In the genomic region with DNA sequence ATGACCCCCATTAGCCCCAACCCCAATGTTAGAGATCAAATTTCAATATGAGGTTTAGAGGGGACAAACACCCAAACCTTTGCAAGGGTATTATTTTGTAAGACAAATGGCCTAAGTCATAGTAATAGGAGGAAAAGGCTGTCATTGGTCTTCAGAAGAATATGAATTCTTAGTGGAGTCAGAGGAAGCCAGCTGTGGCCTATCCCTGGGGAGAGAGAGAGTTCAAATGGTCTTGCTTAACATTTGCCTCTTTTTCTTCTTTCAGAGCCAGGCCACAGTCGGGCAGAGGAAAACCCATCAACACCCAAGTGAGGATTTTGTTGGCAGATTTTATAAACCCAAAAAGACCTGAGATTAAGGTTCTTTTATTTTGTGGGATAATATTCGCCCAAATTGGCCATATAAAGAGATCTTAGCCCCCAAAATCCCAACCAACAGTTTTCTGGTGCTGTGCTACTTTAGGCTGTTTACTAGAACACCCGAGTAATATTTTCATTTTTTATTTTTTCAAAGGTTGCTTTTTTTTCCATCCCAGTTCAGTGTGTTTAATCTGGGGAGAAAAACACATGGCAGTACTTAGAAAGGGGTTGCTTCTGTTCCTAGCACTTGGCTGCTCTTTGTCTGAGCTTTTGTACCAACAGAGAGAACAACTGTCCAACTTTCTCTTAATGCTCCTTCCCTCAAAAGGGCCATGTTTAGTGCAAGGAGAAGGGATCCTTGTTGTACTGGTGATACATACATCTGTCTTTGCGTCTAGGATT, we compare ENCODE assay signal across 25 cellular contexts. TPM values are rescaled to one million over a fixed set of nuclear protein-coding genes. Genes with fewer than 3 reads are reported as not detected.
A peak's percentile ranks its signal among the peaks of the same experiment; 100 is the strongest.
DNase-seq lines count a peak whose midpoint lies in the region; ATAC-seq and TF ChIP-seq lines count a peak whose summit lies in the region.
"Had no signal": no experiment of that assay in that cellular context is flagged by ENCODE, and none has a peak within 500 bp of the region (broad histone marks: within the 10 kb centered on the region; RNA-seq: fewer than 3 reads in every experiment).

No MANE protein-coding gene starts in this region.

- H3K4me3 ChIP-seq in fibroblast of mammary gland (ENCODE audit: control insufficient read depth, low read depth, low read length): no peak overlapping the region
- no peak overlapping the region for H3K4me3 ChIP-seq in right cardiac atrium (ENCODE audit: low read length)
- no peak overlapping the region for H3K4me3 ChIP-seq in tibial artery
- H3K4me3 ChIP-seq: GM23248, K562 had no signal

- peak; percentile 69 to 94 for ATAC-seq in right cardiac atrium
- ATAC-seq: K562, PC-3 had no signal

- intact Hi-C loops in right cardiac atrium (cut with DNase I): no loop called here
- intact Hi-C loops in tibial artery (cut with DNase I; ENCODE audit: low total_unique reads): no loop called here

- H3K36me3 ChIP-seq in tibial artery: no peaks in the 10 kb centered on the region

- TF ChIP-seq CTCF in fibroblast of mammary gland (conservative IDR thresholded peaks at IDR 0.05; ENCODE audit: control insufficient read depth, insufficient read depth, low read depth, low read length): no peak
- TF ChIP-seq CTCF in tibial artery (IDR thresholded peaks at IDR 0.05): no peak
- TF ChIP-seq CTCF in type B pancreatic cell (conservative IDR thresholded peaks at IDR 0.05): no peak

- H3K4me1 Mint-ChIP-seq in type B pancreatic cell (ENCODE audit: unreplicated experiment): no peaks in the 10 kb centered on the region

- H3K27ac ChIP-seq in right cardiac atrium (ENCODE audit: low read length) (no peak overlapping the region), tibial artery (peak overlapping the region; percentile 2 to 27)
- H3K27ac ChIP-seq: GM23248 had no signal

- H3K36me3 Mint-ChIP-seq in type B pancreatic cell: no peaks in the 10 kb centered on the region

- peaks cover 5% of the 10 kb centered on the region for H3K9me3 Mint-ChIP-seq in type B pancreatic cell

- H3K4me3 Mint-ChIP-seq in type B pancreatic cell: no peak overlapping the region

- H3K27me3 ChIP-seq in right cardiac atrium (ENCODE audit: control insufficient read depth, insufficient read depth) (no peaks in the 10 kb centered on the region), tibial artery (no peaks in the 10 kb centered on the region)

- DNase-seq in LHCN-M2 (ENCODE audit: low read depth) (peak; percentile 23), fibroblast of mammary gland (ENCODE audit: low read depth) (peak; percentile 6), right cardiac atrium (peak; percentile 47 to 80 (median 67)), tibial artery (peak in 1 of 2 donors; percentile 26), type B pancreatic cell (ENCODE audit: extremely low spot score, unreplicated experiment) (no peak), NCI-H2081 (lab: John Stamatoyannopoulos, UW) (no peak), GM03348 (ENCODE audit: low spot score) (no peak)
- DNase-seq: Calu3; DND-41; GM23248; H7; Kasumi-1; MV-4-11; NCI-H1105; NCI-H1436 treated with DMSO at 0.1 percent for 48 hours; NCI-H187 treated with DMSO at 0.1 percent for 48 hours; NCI-H2107; NCI-H446; NCI-H526; NCI-H82; NK-92 treated with Interleukin-12 subunit alpha and Interleukin-12 subunit beta, amount 100 ng/mL, for 24 hours; PC-3 had no signal

- H3K4me1 ChIP-seq in right cardiac atrium (ENCODE audit: control insufficient read depth, insufficient read depth, low read length): no peaks in the 10 kb centered on the region
- peaks cover 0 to 9% (median 0%) of the 10 kb centered on the region in 4 donors for H3K4me1 ChIP-seq in tibial artery

- no peaks in the 10 kb centered on the region for H3K27me3 Mint-ChIP-seq in type B pancreatic cell

- WGBS in right cardiac atrium: 66% methylated on average over 4 of the region's 4 CpGs

- H3K9me3 ChIP-seq in right cardiac atrium (ENCODE audit: control insufficient read depth, low read length): no peaks in the 10 kb centered on the region
- H3K9me3 ChIP-seq in tibial artery: peaks cover 0 to 4% (median 0%) of the 10 kb centered on the region in 3 donors

- no peak overlapping the region for H3K27ac Mint-ChIP-seq in type B pancreatic cell

RNA-seq across cellular contexts. Expression of a gene that starts 26.8 kb away (rescaled TPM):
- total RNA-seq in LHCN-M2 (2014; rRNA removed) (not detected in 2 replicates), right cardiac atrium (not detected), type B pancreatic cell (ENCODE audit: low replicate concordance) (2.0 and 10.4 TPM in 2 replicates)
- not detected for polyA plus RNA-seq in LHCN-M2 (2012)
- polyA plus RNA-seq in right cardiac atrium: not detected
- total RNA-seq: GM23248, MCF 10A had no signal
- polyA plus RNA-seq: BJ, GM23248 had no signal

Comparison
In these comparisons a context has a peak if more than half of its experiments do, and no peak if none do; other contexts are left out.
1. DNase-seq: peak in LHCN-M2 (single experiment), fibroblast of mammary gland (single experiment) and right cardiac atrium (3 of 3); none in type B pancreatic cell (single experiment), NCI-H2081 (0 of 2) and GM03348 (single experiment).